Comparison of ENCODE assay signal across 9 cellular contexts in genomic region chr9:98374385-98375051, GRCh38.
DNase-seq lines count a peak whose midpoint lies in the region; ATAC-seq and TF ChIP-seq lines count a peak whose summit lies in the region.
"Had no signal": no experiment of that assay in that cellular context is flagged by ENCODE, and none has a peak within 500 bp of the region (broad histone marks: within the 10 kb centered on the region; RNA-seq: fewer than 3 reads in every experiment).

No MANE protein-coding gene starts in this region.

- H3K4me3 ChIP-seq in AG04449 (ENCODE audit: low read depth, low read length) (peak overlapping the region; percentile 21), coronary artery (no peak overlapping the region)

- peak; percentile 20 for ATAC-seq in HG03159 (IDR thresholded peaks at IDR 0.05; ENCODE audit: unreplicated experiment)

- no peak for TF ChIP-seq CTCF in AG04449 (IDR thresholded peaks at IDR 0.05; ENCODE audit: insufficient read depth, low read length, missing control alignments)
- TF ChIP-seq CTCF in coronary artery (IDR thresholded peaks at IDR 0.05): no peak

- POLR2A ChIA-PET in AG04449 (lab: Yijun Ruan, JAX): no interaction called here

- CTCF ChIA-PET in AG04449 (lab: Yijun Ruan, JAX): interaction anchor here (1.3 to 1.9 kb wide), 5 partner anchors 10 to 402 kb away, joined by 3 to 10 read pairs (median 6); no protein-coding TSS in a partner anchor

- no peak overlapping the region for H3K27ac ChIP-seq in coronary artery

- peak; percentile 77 for DNase-seq in AG04449 (ENCODE audit: low read depth, low spot score)
- DNase-seq in amniotic epithelial cell (ENCODE audit: low read depth): peak; percentile 100
- peak; percentile 99 for DNase-seq in kidney tubule cell (ENCODE audit: low spot score)
- no peak for DNase-seq in activated CD4-positive, CD25-positive, alpha-beta regulatory T cell treated with anti-CD3 and anti-CD28 coated beads, Interleukin-2, amount 50 U/mL, for 72 hours
- DNase-seq in coronary artery (ENCODE audit: low spot score): no peak
- no peak for DNase-seq in DMS 273 treated with DMSO at 0.1 percent for 48 hours (lab: John Stamatoyannopoulos, UW)
- DNase-seq in NCI-H1048 (lab: John Stamatoyannopoulos, UW): no peak
- DNase-seq: caudate nucleus had no signal

Comparison
In these comparisons a context has a peak if more than half of its experiments do, and no peak if none do; other contexts are left out.
1. DNase-seq: peak in AG04449 (single experiment), amniotic epithelial cell (single experiment) and kidney tubule cell (single experiment); none in activated CD4-positive, CD25-positive, alpha-beta regulatory T cell treated with anti-CD3 and anti-CD28 coated beads, Interleukin-2, amount 50 U/mL, for 72 hours (single experiment), coronary artery (single experiment), DMS 273 treated with DMSO at 0.1 percent for 48 hours (single experiment) and NCI-H1048 (single experiment).